Comparison of ENCODE assay signal across 1 cellular context in the genomic region with DNA sequence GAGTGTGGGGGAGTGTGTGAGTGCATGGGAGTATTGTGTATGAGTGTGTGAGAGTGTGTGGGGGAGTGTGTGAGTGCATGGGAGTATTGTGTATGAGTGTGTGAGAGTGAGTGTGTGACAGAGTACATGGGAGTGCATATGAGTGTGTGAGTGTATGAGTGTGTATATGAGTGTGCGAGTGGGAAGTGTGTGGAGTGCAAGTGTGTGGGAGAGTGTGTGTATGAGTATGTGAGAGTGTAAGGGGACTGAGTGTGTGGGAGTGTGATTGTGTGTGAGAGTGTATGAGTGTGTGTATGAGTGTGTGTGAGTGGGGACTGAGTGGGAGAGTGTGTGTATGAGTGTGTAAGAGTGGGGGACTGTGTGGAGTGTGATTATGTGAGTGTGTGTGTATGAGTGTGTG.
TF ChIP-seq lines count a peak whose summit lies in the region.

No MANE protein-coding gene starts in this region.

TF ChIP-seq in K562, 482 proteins besides CTCF, POLR2A, EP300 and RAD21:
- TF ChIP-seq, protein P1, sequence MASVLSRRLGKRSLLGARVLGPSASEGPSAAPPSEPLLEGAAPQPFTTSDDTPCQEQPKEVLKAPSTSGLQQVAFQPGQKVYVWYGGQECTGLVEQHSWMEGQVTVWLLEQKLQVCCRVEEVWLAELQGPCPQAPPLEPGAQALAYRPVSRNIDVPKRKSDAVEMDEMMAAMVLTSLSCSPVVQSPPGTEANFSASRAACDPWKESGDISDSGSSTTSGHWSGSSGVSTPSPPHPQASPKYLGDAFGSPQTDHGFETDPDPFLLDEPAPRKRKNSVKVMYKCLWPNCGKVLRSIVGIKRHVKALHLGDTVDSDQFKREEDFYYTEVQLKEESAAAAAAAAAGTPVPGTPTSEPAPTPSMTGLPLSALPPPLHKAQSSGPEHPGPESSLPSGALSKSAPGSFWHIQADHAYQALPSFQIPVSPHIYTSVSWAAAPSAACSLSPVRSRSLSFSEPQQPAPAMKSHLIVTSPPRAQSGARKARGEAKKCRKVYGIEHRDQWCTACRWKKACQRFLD (CRISPR knock-in tag; IDR thresholded peaks at IDR 0.05): no peak
- TF ChIP-seq, protein P2, sequence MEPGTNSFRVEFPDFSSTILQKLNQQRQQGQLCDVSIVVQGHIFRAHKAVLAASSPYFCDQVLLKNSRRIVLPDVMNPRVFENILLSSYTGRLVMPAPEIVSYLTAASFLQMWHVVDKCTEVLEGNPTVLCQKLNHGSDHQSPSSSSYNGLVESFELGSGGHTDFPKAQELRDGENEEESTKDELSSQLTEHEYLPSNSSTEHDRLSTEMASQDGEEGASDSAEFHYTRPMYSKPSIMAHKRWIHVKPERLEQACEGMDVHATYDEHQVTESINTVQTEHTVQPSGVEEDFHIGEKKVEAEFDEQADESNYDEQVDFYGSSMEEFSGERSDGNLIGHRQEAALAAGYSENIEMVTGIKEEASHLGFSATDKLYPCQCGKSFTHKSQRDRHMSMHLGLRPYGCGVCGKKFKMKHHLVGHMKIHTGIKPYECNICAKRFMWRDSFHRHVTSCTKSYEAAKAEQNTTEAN (CRISPR knock-in tag; IDR thresholded peaks at IDR 0.05): peak; percentile 83; the same call in 1 of the 2 replicates
